17 cellular contexts compared by ENCODE assay signal in genomic region chr1:215890438-215890837, GRCh38.
DNase-seq lines count a peak whose midpoint lies in the region; ATAC-seq, FAIRE-seq and TF ChIP-seq lines count a peak whose summit lies in the region.
"Had no signal": no experiment of that assay in that cellular context is flagged by ENCODE, and none has a peak within 500 bp of the region (broad histone marks: within the 10 kb centered on the region; RNA-seq: fewer than 3 reads in every experiment).

No MANE protein-coding gene starts in this region.

- ATAC-seq in GM19468 (IDR thresholded peaks at IDR 0.05; ENCODE audit: extremely low read depth, unreplicated experiment), result peak; percentile 67
- ATAC-seq in HG02852 (IDR thresholded peaks at IDR 0.05; ENCODE audit: unreplicated experiment), result peak; percentile 62
- peak; percentile 59 for ATAC-seq in HG03520 (IDR thresholded peaks at IDR 0.05; ENCODE audit: unreplicated experiment)
- ATAC-seq: activated naive CD8-positive, alpha-beta T cell treated with anti-CD3 and anti-CD28 coated beads, Interleukin-2, amount 50 U/mL, for 24 hours; sciatic nerve had no signal

- H3K36me3 ChIP-seq in small intestine (ENCODE audit: control insufficient read depth in 2 of 2, insufficient read depth in 2 of 2, low read length in 2 of 2) (no peaks in the 10 kb centered on the region), WERI-Rb-1 (no peaks in the 10 kb centered on the region)

- POLR2A ChIA-PET in GM10248 (lab: Yijun Ruan, JAX), result no interaction called here

- WGBS in small intestine, 3 donors, result 57 to 76% (median 65%) methylated on average over 3 of the region's 3 CpGs

- H3K4me1 ChIP-seq in small intestine (ENCODE audit: control insufficient read depth in 2 of 2, insufficient read depth in 1 of 2, low read depth in 1 of 2, low read length in 1 of 2), result no peaks in the 10 kb centered on the region

- TF ChIP-seq CTCF in GM10248 (IDR thresholded peaks at IDR 0.05; ENCODE audit: control extremely low read depth, extremely low read depth, low read depth, missing control alignments) (no peak), WERI-Rb-1 (IDR thresholded peaks at IDR 0.05; ENCODE audit: low read depth, low read length) (no peak)

- H3K9me3 ChIP-seq in small intestine (ENCODE audit: control insufficient read depth, low read depth) (no peaks in the 10 kb centered on the region), WERI-Rb-1 (ENCODE audit: severe bottlenecking) (no peaks in the 10 kb centered on the region)

- DNase-seq in GM10248 (ENCODE audit: extremely low spot score) (peak; percentile 4), SKM-1 (lab: John Stamatoyannopoulos, UW; ENCODE audit: unreplicated experiment) (no peak), small intestine (no peak), NCI-H2227 treated with DMSO at 0.1 percent for 48 hours (lab: John Stamatoyannopoulos, UW) (no peak), WERI-Rb-1 (no peak)
- DNase-seq: activated CD4-positive, alpha-beta T cell treated with anti-CD3 and anti-CD28 coated beads for 48 hours; activated naive CD8-positive, alpha-beta T cell treated with anti-CD3 and anti-CD28 coated beads, Interleukin-2, amount 50 U/mL, for 24 hours; activated T-cell treated with anti-CD3 and anti-CD28 coated beads, Interleukin-2, amount 50 U/mL, for 1 hour; CD4-positive, CD25-positive, alpha-beta regulatory T cell; stimulated activated CD4-positive, alpha-beta T cell treated with anti-CD3 and anti-CD28 coated beads, Interleukin-4, amount 100 ng/mL, for 1 hour; T-helper 2 cell; trophoblast cell had no signal

- CTCF ChIA-PET in GM10248 (lab: Yijun Ruan, JAX), result interaction anchor here (1.7 kb wide), 1 partner anchor 38 kb away, joined by 4 read pairs; no protein-coding TSS in a partner anchor

- H3K27ac ChIP-seq in small intestine (ENCODE audit: low read depth in 1 of 2, low read length in 1 of 2) (no peak overlapping the region), WERI-Rb-1 (no peak overlapping the region)

- no peak for FAIRE-seq in small intestine (lab: Jason Lieb, UNC)
- FAIRE-seq: endothelial cell of umbilical vein had no signal

- no peak overlapping the region for H3K4me3 ChIP-seq in small intestine (ENCODE audit: low read depth in 1 of 2, low read length in 2 of 2)
- H3K4me3 ChIP-seq in WERI-Rb-1 (ENCODE audit: low read depth, low read length), result no peak overlapping the region

- no peaks in the 10 kb centered on the region for H3K27me3 ChIP-seq in small intestine (ENCODE audit: control insufficient read depth in 2 of 2, insufficient read depth in 2 of 2, low read length in 2 of 2)
- no peaks in the 10 kb centered on the region for H3K27me3 ChIP-seq in WERI-Rb-1 (ENCODE audit: insufficient read depth, low read depth, severe bottlenecking)
